Comparison of ENCODE assay signal across 9 cellular contexts in genomic region chr3:72310028-72310987, GRCh38.
A peak's percentile ranks its signal among the peaks of the same experiment; 100 is the strongest.
DNase-seq lines count a peak whose midpoint lies in the region; ATAC-seq and TF ChIP-seq lines count a peak whose summit lies in the region.
"Had no signal": no experiment of that assay in that cellular context is flagged by ENCODE, and none has a peak within 500 bp of the region (broad histone marks: within the 10 kb centered on the region; RNA-seq: fewer than 3 reads in every experiment).

No MANE protein-coding gene starts in this region.

- peaks cover 20% of the 10 kb centered on the region for H3K4me1 Mint-ChIP-seq in activated CD4-positive, alpha-beta memory T cell treated with anti-CD3 and anti-CD28 coated beads, Interleukin-2, amount 10 ng/mL, durations not matched to agents 7 days and 5 days
- peaks cover 18% of the 10 kb centered on the region for H3K4me1 Mint-ChIP-seq in stimulated activated naive CD8-positive, alpha-beta T cell treated with anti-CD3 and anti-CD28 coated beads, Interleukin-15, amount 100 ng/mL, for 72 hours

- ATAC-seq in GM18505 (IDR thresholded peaks at IDR 0.05; ENCODE audit: unreplicated experiment) (peak; percentile 98), HG02840 (IDR thresholded peaks at IDR 0.05; ENCODE audit: low FRiP score, unreplicated experiment) (peak; percentile 91)
- peak; percentile 75 for ATAC-seq in stimulated activated naive CD8-positive, alpha-beta T cell treated with anti-CD3 and anti-CD28 coated beads, Interleukin-15, amount 100 ng/mL, for 72 hours
- ATAC-seq: Panc1 had no signal

- no peaks in the 10 kb centered on the region for H3K27me3 Mint-ChIP-seq in activated CD4-positive, alpha-beta memory T cell treated with anti-CD3 and anti-CD28 coated beads, Interleukin-2, amount 10 ng/mL, durations not matched to agents 7 days and 5 days
- H3K27me3 Mint-ChIP-seq in stimulated activated naive CD8-positive, alpha-beta T cell treated with anti-CD3 and anti-CD28 coated beads, Interleukin-15, amount 100 ng/mL, for 72 hours, result no peaks in the 10 kb centered on the region

- peak; percentile 91 to 97 for DNase-seq in AML-193 (lab: John Stamatoyannopoulos, UW)
- peak; percentile 36 for DNase-seq in NCI-H187 treated with DMSO at 0.1 percent for 48 hours (lab: John Stamatoyannopoulos, UW)
- peak; percentile 20 for DNase-seq in activated CD4-positive, alpha-beta memory T cell treated with anti-CD3 and anti-CD28 coated beads, Interleukin-2, amount 10 ng/mL, durations not matched to agents 7 days and 5 days
- DNase-seq in hepatic stellate cell (ENCODE audit: low spot score), result peak; percentile 93
- DNase-seq in stimulated activated naive CD8-positive, alpha-beta T cell treated with anti-CD3 and anti-CD28 coated beads, Interleukin-15, amount 100 ng/mL, for 72 hours, result peak in 1 of 2 donors; percentile 13
- no peak for DNase-seq in lower leg skin (ENCODE audit: low spot score in 2 of 2)

- peak overlapping the region; percentile 74 for H3K27ac Mint-ChIP-seq in activated CD4-positive, alpha-beta memory T cell treated with anti-CD3 and anti-CD28 coated beads, Interleukin-2, amount 10 ng/mL, durations not matched to agents 7 days and 5 days
- H3K27ac Mint-ChIP-seq in stimulated activated naive CD8-positive, alpha-beta T cell treated with anti-CD3 and anti-CD28 coated beads, Interleukin-15, amount 100 ng/mL, for 72 hours, result peak overlapping the region; percentile 89 to 97

- no peak for TF ChIP-seq CTCF in lower leg skin (IDR thresholded peaks at IDR 0.05)

- CTCF ChIA-PET in activated CD4-positive, alpha-beta memory T cell treated with anti-CD3 and anti-CD28 coated beads, Interleukin-2, amount 10 ng/mL, durations not matched to agents 7 days and 5 days (lab: Charles Lee), result no interaction called here

- POLR2A ChIA-PET in activated CD4-positive, alpha-beta memory T cell treated with anti-CD3 and anti-CD28 coated beads, Interleukin-2, amount 10 ng/mL, durations not matched to agents 7 days and 5 days (lab: Charles Lee), result no interaction called here

- no peaks in the 10 kb centered on the region for H3K9me3 Mint-ChIP-seq in activated CD4-positive, alpha-beta memory T cell treated with anti-CD3 and anti-CD28 coated beads, Interleukin-2, amount 10 ng/mL, durations not matched to agents 7 days and 5 days
- H3K9me3 Mint-ChIP-seq in stimulated activated naive CD8-positive, alpha-beta T cell treated with anti-CD3 and anti-CD28 coated beads, Interleukin-15, amount 100 ng/mL, for 72 hours, result no peaks in the 10 kb centered on the region

- no peak overlapping the region for H3K4me3 ChIP-seq in lower leg skin (ENCODE audit: low read depth, poor library complexity, severe bottlenecking)

- TF ChIP-seq POLR2A in GM18505 (IDR thresholded peaks at IDR 0.05; ENCODE audit: borderline replicate concordance, extremely low read depth, insufficient read depth, insufficient read length) (no peak), lower leg skin (IDR thresholded peaks at IDR 0.05) (no peak)

- H3K36me3 Mint-ChIP-seq in activated CD4-positive, alpha-beta memory T cell treated with anti-CD3 and anti-CD28 coated beads, Interleukin-2, amount 10 ng/mL, durations not matched to agents 7 days and 5 days (ENCODE audit: low read depth), result no peaks in the 10 kb centered on the region

- H3K4me3 Mint-ChIP-seq in activated CD4-positive, alpha-beta memory T cell treated with anti-CD3 and anti-CD28 coated beads, Interleukin-2, amount 10 ng/mL, durations not matched to agents 7 days and 5 days, result no peak overlapping the region
- H3K4me3 Mint-ChIP-seq in stimulated activated naive CD8-positive, alpha-beta T cell treated with anti-CD3 and anti-CD28 coated beads, Interleukin-15, amount 100 ng/mL, for 72 hours, result peak overlapping the region; percentile 70 to 76

- intact Hi-C loops in lower leg skin (cut with DNase I; ENCODE audit: low total_unique reads), result no loop called here

- 42 to 45% methylated on average over 19 of the region's 19 CpGs for WGBS in lower leg skin, 2 donors

Comparison
In these comparisons a context has a peak if more than half of its experiments do, and no peak if none do; other contexts are left out.
1. DNase-seq: peak in AML-193 (2 of 2), NCI-H187 treated with DMSO at 0.1 percent for 48 hours (single experiment), activated CD4-positive, alpha-beta memory T cell treated with anti-CD3 and anti-CD28 coated beads, Interleukin-2, amount 10 ng/mL, durations not matched to agents 7 days and 5 days (single experiment) and hepatic stellate cell (single experiment); none in lower leg skin (0 of 2).
2. Peak in every context shown above with its lines, with median percentiles within 50 percentile points of each other: ATAC-seq.